ENCODE assay signal across 7 cellular contexts in the genomic region with DNA sequence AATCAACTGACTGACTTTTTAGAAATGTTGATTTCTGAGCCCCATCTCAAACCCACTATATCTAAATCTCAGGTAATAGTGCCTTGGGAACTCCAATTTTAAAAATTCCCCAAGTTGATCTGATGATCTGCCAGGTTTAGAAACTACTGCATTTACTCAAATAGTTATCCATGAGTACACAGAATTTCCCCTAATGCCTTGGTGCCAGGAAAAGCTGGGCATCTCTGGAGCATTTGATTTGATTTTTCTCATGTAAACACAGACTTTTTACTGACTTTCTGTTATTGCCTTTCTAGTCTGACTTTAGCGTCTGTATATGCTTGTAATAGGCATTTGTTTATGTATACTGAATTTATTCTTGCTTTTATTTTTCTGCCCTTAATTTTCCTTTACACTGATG.
"Had no signal": no experiment of that assay in that cellular context is flagged by ENCODE, and none has a peak within 500 bp of the region (broad histone marks: within the 10 kb centered on the region; RNA-seq: fewer than 3 reads in every experiment).

No MANE protein-coding gene starts in this region.

- H3K9me3 ChIP-seq: gastrocnemius medialis, left ventricle myocardium inferior, neutrophil had no signal

- H3K27me3 ChIP-seq: gastrocnemius medialis, neutrophil had no signal

- H3K27me3 Mint-ChIP-seq: activated CD4-positive, alpha-beta T cell treated with anti-CD3 and anti-CD28 coated beads, Interleukin-2, amount 10 ng/mL, durations not matched to agents 7 days and 5 days; activated naive CD8-positive, alpha-beta T cell treated with anti-CD3 and anti-CD28 coated beads, Interleukin-2, amount 50 U/mL, for 24 hours had no signal

- H3K27ac Mint-ChIP-seq: activated naive CD8-positive, alpha-beta T cell treated with anti-CD3 and anti-CD28 coated beads, Interleukin-2, amount 50 U/mL, for 24 hours had no signal

- H3K4me3 ChIP-seq: gastrocnemius medialis, left ventricle myocardium inferior had no signal

- H3K9me3 Mint-ChIP-seq: activated CD4-positive, alpha-beta T cell treated with anti-CD3 and anti-CD28 coated beads, Interleukin-2, amount 10 ng/mL, durations not matched to agents 7 days and 5 days; activated naive CD8-positive, alpha-beta T cell treated with anti-CD3 and anti-CD28 coated beads, Interleukin-2, amount 50 U/mL, for 24 hours had no signal

- ATAC-seq: activated naive CD8-positive, alpha-beta T cell treated with anti-CD3 and anti-CD28 coated beads, Interleukin-2, amount 50 U/mL, for 24 hours; right cardiac atrium had no signal

- H3K27ac ChIP-seq: left ventricle myocardium inferior, neutrophil had no signal

- DNase-seq: cortex of kidney, gastrocnemius medialis, left ventricle myocardium inferior, right cardiac atrium had no signal

- H3K4me3 Mint-ChIP-seq: activated CD4-positive, alpha-beta T cell treated with anti-CD3 and anti-CD28 coated beads, Interleukin-2, amount 10 ng/mL, durations not matched to agents 7 days and 5 days; activated naive CD8-positive, alpha-beta T cell treated with anti-CD3 and anti-CD28 coated beads, Interleukin-2, amount 50 U/mL, for 24 hours had no signal
